8 cellular contexts compared by ENCODE assay signal in genomic region chr12:68237068-68237467, GRCh38. TPM values are rescaled to one million over a fixed set of nuclear protein-coding genes. Genes with fewer than 3 reads are reported as not detected.
DNase-seq lines count a peak whose midpoint lies in the region; ATAC-seq lines count a peak whose summit lies in the region.

No MANE protein-coding gene starts in this region.

- DNase-seq in NCI-H2107 treated with DMSO at 0.1 percent for 48 hours (lab: John Stamatoyannopoulos, UW; ENCODE audit: unreplicated experiment) (peak; percentile 79), NCI-H2107 (lab: John Stamatoyannopoulos, UW) (no peak), NOMO-1 treated with dmso at 0.1 percent for 144 hours (lab: John Stamatoyannopoulos, UW; ENCODE audit: unreplicated experiment) (peak; percentile 40), aorta (no peak), NCI-H69 (lab: John Stamatoyannopoulos, UW) (no peak), substantia nigra (lab: John Stamatoyannopoulos, UW) (no peak)
- DNase-seq in effector memory CD4-positive, alpha-beta T cell, result no peak

- ATAC-seq in aorta (ENCODE audit: low FRiP score), result no peak

- H3K27me3 ChIP-seq in effector memory CD4-positive, alpha-beta T cell (replicated peaks; ENCODE audit: control insufficient read depth, insufficient read depth, low read length, poor library complexity, severe bottlenecking), result no peaks in the 10 kb centered on the region
- no peaks in the 10 kb centered on the region for H3K27me3 ChIP-seq in skeletal muscle satellite cell (ENCODE audit: control insufficient read depth, insufficient read depth, low read length)
- H3K27me3 ChIP-seq in aorta (ENCODE audit: control insufficient read depth in 1 of 2, insufficient read depth in 2 of 2, low read length in 1 of 2), result no peaks in the 10 kb centered on the region

- no peaks in the 10 kb centered on the region for H3K36me3 ChIP-seq in effector memory CD4-positive, alpha-beta T cell (ENCODE audit: control insufficient read depth, insufficient read depth, low read length)
- H3K36me3 ChIP-seq in skeletal muscle satellite cell (ENCODE audit: insufficient read depth, low read length), result no peaks in the 10 kb centered on the region
- no peaks in the 10 kb centered on the region for H3K36me3 ChIP-seq in aorta (ENCODE audit: control insufficient read depth in 1 of 2, insufficient read depth in 2 of 2, low read length in 1 of 2)

- H3K4me1 ChIP-seq in effector memory CD4-positive, alpha-beta T cell (ENCODE audit: control insufficient read depth, insufficient read depth, low read length, poor library complexity, severe bottlenecking), result no peaks in the 10 kb centered on the region
- peaks cover 32% of the 10 kb centered on the region for H3K4me1 ChIP-seq in skeletal muscle satellite cell (ENCODE audit: control insufficient read depth, insufficient read depth, low read length)
- H3K4me1 ChIP-seq in aorta (ENCODE audit: control insufficient read depth in 1 of 2, insufficient read depth in 2 of 2, low read length in 2 of 2), result peaks cover 0 to 3% of the 10 kb centered on the region in 2 donors

- peak overlapping the region; percentile 2 for H3K9ac ChIP-seq in skeletal muscle satellite cell (ENCODE audit: low read depth, low read length)

- H3K4me3 ChIP-seq in effector memory CD4-positive, alpha-beta T cell (ENCODE audit: insufficient read depth, low read depth, low read length, poor library complexity, severe bottlenecking), result peak overlapping the region; percentile 46
- H3K4me3 ChIP-seq in skeletal muscle satellite cell (ENCODE audit: low read length), result peak overlapping the region; percentile 58
- peak overlapping the region in 1 of 2 donors; percentile 32 for H3K4me3 ChIP-seq in aorta (ENCODE audit: low read length in 2 of 2)

- H3K9me3 ChIP-seq in effector memory CD4-positive, alpha-beta T cell (ENCODE audit: control insufficient read depth, low read length), result no peaks in the 10 kb centered on the region
- H3K9me3 ChIP-seq in skeletal muscle satellite cell (replicated peaks; ENCODE audit: low read length) (no peaks in the 10 kb centered on the region), aorta (ENCODE audit: control insufficient read depth, low read length) (no peaks in the 10 kb centered on the region)

- H3K27ac ChIP-seq in effector memory CD4-positive, alpha-beta T cell (ENCODE audit: insufficient read depth, low read length, poor library complexity, severe bottlenecking), result peak overlapping the region; percentile 9
- H3K27ac ChIP-seq in aorta (ENCODE audit: low read depth in 1 of 2, low read length in 2 of 2), result peak overlapping the region in 1 of 2 donors; percentile 56
- no peak overlapping the region for H3K27ac ChIP-seq in substantia nigra (ENCODE audit: low read depth, low read length, poor library complexity, severe bottlenecking)

- H3K4me2 ChIP-seq in skeletal muscle satellite cell (ENCODE audit: low read length), result peak overlapping the region; percentile 80

- intact Hi-C loops in aorta (cut with DNase I), result no loop called here

- WGBS in aorta, 2 donors, result 57 to 71% methylated on average over 2 of the region's 2 CpGs

RNA-seq across cellular contexts. Expression of gene IL26, which starts 11.5 kb away (rescaled TPM):
- total RNA-seq in skeletal muscle satellite cell (2012; rRNA removed), result not detected in 2 replicates
- not detected for total RNA-seq in aorta
- not detected for polyA plus RNA-seq in aorta

RNA-seq across cellular contexts. Expression of gene IL22, which starts 16.3 kb away (rescaled TPM):
- total RNA-seq in skeletal muscle satellite cell (2012; rRNA removed), result not detected in 2 replicates
- not detected for total RNA-seq in aorta
- not detected for polyA plus RNA-seq in aorta

Comparison
In these comparisons a context has a peak if more than half of its experiments do, and no peak if none do; other contexts are left out.
1. DNase-seq: peak in NCI-H2107 treated with DMSO at 0.1 percent for 48 hours (single experiment) and NOMO-1 treated with dmso at 0.1 percent for 144 hours (single experiment); none in NCI-H2107 (single experiment), effector memory CD4-positive, alpha-beta T cell (0 of 3), aorta (0 of 2), NCI-H69 (single experiment) and substantia nigra (0 of 49).